ENCODE assay signal across 11 cellular contexts in the genomic region with DNA sequence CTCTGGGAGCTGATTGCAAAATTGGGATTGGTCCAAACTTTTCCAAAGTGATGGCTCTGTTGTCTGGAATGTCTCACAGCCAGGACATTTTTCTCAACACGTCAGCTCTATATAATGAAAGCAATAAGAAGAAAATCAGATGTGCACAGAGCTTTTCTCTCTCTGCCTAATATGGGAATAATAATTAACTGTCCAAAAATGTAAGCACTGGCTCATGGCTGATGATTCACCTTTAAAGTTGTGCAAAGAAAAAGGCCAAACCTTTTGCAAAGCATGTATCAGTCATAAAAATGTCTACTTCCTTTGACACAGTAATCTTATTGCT. TPM values are rescaled to one million over a fixed set of nuclear protein-coding genes. Genes with fewer than 3 reads are reported as not detected.
A peak's percentile ranks its signal among the peaks of the same experiment; 100 is the strongest.
DNase-seq lines count a peak whose midpoint lies in the region; ATAC-seq and TF ChIP-seq lines count a peak whose summit lies in the region.
"Had no signal": no experiment of that assay in that cellular context is flagged by ENCODE, and none has a peak within 500 bp of the region (broad histone marks: within the 10 kb centered on the region; RNA-seq: fewer than 3 reads in every experiment).

No MANE protein-coding gene starts in this region.

- intact Hi-C loops in lower lobe of right lung (cut with DNase I), result no loop called here

- no peaks in the 10 kb centered on the region for H3K79me2 ChIP-seq in DOHH2 (ENCODE audit: control insufficient read depth, low read length)
- no peaks in the 10 kb centered on the region for H3K79me2 ChIP-seq in osteoblast (ENCODE audit: insufficient read depth, low read length)

- peaks cover 13% of the 10 kb centered on the region for H3F3A ChIP-seq in DOHH2 (ENCODE audit: control insufficient read depth, insufficient read depth)

- H3K9me3 ChIP-seq in DOHH2 (ENCODE audit: control insufficient read depth, insufficient read depth, low read length) (no peaks in the 10 kb centered on the region), osteoblast (ENCODE audit: low read depth, low read length) (no peaks in the 10 kb centered on the region), lower lobe of right lung (no peaks in the 10 kb centered on the region)

- no peak for ATAC-seq in GM21423 (IDR thresholded peaks at IDR 0.05; ENCODE audit: unreplicated experiment)
- no peak for ATAC-seq in lower lobe of right lung

- peak; percentile 67 for DNase-seq in NCI-H460 (ENCODE audit: extremely low read depth, low read depth)
- peak; percentile 90 for DNase-seq in epithelial cell of esophagus (ENCODE audit: low read depth)
- DNase-seq in osteoblast (ENCODE audit: insufficient read length, low spot score, missing footprints), result peak; percentile 86
- DNase-seq in lower lobe of right lung, result no peak
- DNase-seq in stimulated activated CD4-positive, alpha-beta T cell treated with anti-CD3 and anti-CD28 coated beads, Interleukin-15, amount 100 ng/mL, for 24 hours, result no peak
- DNase-seq in CD1c-positive myeloid dendritic cell (ENCODE audit: extremely low spot score), result no peak
- DNase-seq: activated CD4-positive, alpha-beta T cell treated with anti-CD3 and anti-CD28 coated beads for 48 hours; activated naive CD4-positive, alpha-beta T cell treated with anti-CD3 and anti-CD28 coated beads for 36 hours; NCI-H187 treated with DMSO at 0.1 percent for 48 hours had no signal

- peak overlapping the region; percentile 57 for H3K4me2 ChIP-seq in DOHH2 (ENCODE audit: low read length)
- peak overlapping the region; percentile 62 for H3K4me2 ChIP-seq in osteoblast (ENCODE audit: insufficient read depth, low read length)

- TF ChIP-seq CTCF in DOHH2 (IDR thresholded peaks at IDR 0.05; ENCODE audit: low read depth, low read length, poor library complexity, severe bottlenecking), result no peak
- TF ChIP-seq CTCF in epithelial cell of esophagus (IDR thresholded peaks at IDR 0.05; ENCODE audit: insufficient read depth, low read depth, low read length, missing control alignments), result no peak
- no peak for TF ChIP-seq CTCF in osteoblast (IDR thresholded peaks at IDR 0.05; ENCODE audit: extremely low read depth, low read depth, low read length)
- no peak for TF ChIP-seq CTCF in lower lobe of right lung (IDR thresholded peaks at IDR 0.05)

- H3K27me3 ChIP-seq in DOHH2 (ENCODE audit: control insufficient read depth, low read length) (no peaks in the 10 kb centered on the region), osteoblast (ENCODE audit: insufficient read depth, low read length) (no peaks in the 10 kb centered on the region), lower lobe of right lung (ENCODE audit: low read depth) (no peaks in the 10 kb centered on the region)

- peak overlapping the region; percentile 48 for H3K27ac ChIP-seq in DOHH2 (ENCODE audit: low read depth, low read length)
- peak overlapping the region; percentile 69 for H3K27ac ChIP-seq in osteoblast (ENCODE audit: low read depth, low read length)
- H3K27ac ChIP-seq in lower lobe of right lung, result no peak overlapping the region

- H3K4me3 ChIP-seq in DOHH2 (ENCODE audit: low read length), result peak overlapping the region; percentile 40
- H3K4me3 ChIP-seq in epithelial cell of esophagus (ENCODE audit: low read length), result no peak overlapping the region
- peak overlapping the region; percentile 8 for H3K4me3 ChIP-seq in osteoblast (ENCODE audit: insufficient read depth, low read length)
- H3K4me3 ChIP-seq in lower lobe of right lung, result no peak overlapping the region

- H4K20me1 ChIP-seq in DOHH2 (ENCODE audit: control insufficient read depth, insufficient read depth, low read depth, low read length) (no peaks in the 10 kb centered on the region), osteoblast (ENCODE audit: insufficient read depth, low read length) (no peaks in the 10 kb centered on the region)

- no peaks in the 10 kb centered on the region for H3K9me2 ChIP-seq in DOHH2 (replicated peaks; ENCODE audit: control insufficient read depth, low read length)

- no peak overlapping the region for H2AFZ ChIP-seq in osteoblast (ENCODE audit: low read length)

- H3K4me1 ChIP-seq in DOHH2 (ENCODE audit: control insufficient read depth, low read length) (peaks cover 70% of the 10 kb centered on the region), osteoblast (ENCODE audit: insufficient read depth, low read length) (peaks cover 34% of the 10 kb centered on the region), lower lobe of right lung (no peaks in the 10 kb centered on the region)

- H3K36me3 ChIP-seq in DOHH2 (ENCODE audit: control insufficient read depth, low read length) (no peaks in the 10 kb centered on the region), osteoblast (ENCODE audit: insufficient read depth, low read length) (no peaks in the 10 kb centered on the region), lower lobe of right lung (no peaks in the 10 kb centered on the region)

RNA-seq across cellular contexts. Expression of a gene that starts 30.4 kb away (rescaled TPM):
- total RNA-seq in NCI-H460 (2014; rRNA removed; shearing (Covaris generic)), result 19.0 and 21.7 TPM in 2 replicates
- 10.0 and 15.5 TPM in 2 replicates for polyA plus RNA-seq in NCI-H460 (2014; cell fraction: nucleus; rRNA removed)
- total RNA-seq in osteoblast, result 37.7 and 45.6 TPM in 2 replicates
- 18.2 TPM for total RNA-seq in lower lobe of right lung

Comparison
In these comparisons a context has a peak if more than half of its experiments do, and no peak if none do; other contexts are left out.
1. H3K4me3 ChIP-seq: peak in DOHH2 (single experiment) and osteoblast (single experiment); none in epithelial cell of esophagus (single experiment) and lower lobe of right lung (single experiment).
2. DNase-seq: peak in NCI-H460 (single experiment), epithelial cell of esophagus (single experiment) and osteoblast (single experiment); none in lower lobe of right lung (single experiment), stimulated activated CD4-positive, alpha-beta T cell treated with anti-CD3 and anti-CD28 coated beads, Interleukin-15, amount 100 ng/mL, for 24 hours (single experiment) and CD1c-positive myeloid dendritic cell (single experiment).